Comparison of ENCODE assay signal across 8 cellular contexts in genomic region chr4:183398298-183399129, GRCh38. TPM values are rescaled to one million over a fixed set of nuclear protein-coding genes. Genes with fewer than 3 reads are reported as not detected.
DNase-seq lines count a peak whose midpoint lies in the region; ATAC-seq, FAIRE-seq and TF ChIP-seq lines count a peak whose summit lies in the region.

No MANE protein-coding gene starts in this region.

- no peaks in the 10 kb centered on the region for H3K27me3 ChIP-seq in MM.1S (replicated peaks; ENCODE audit: insufficient read depth, low read length)
- H3K27me3 ChIP-seq in keratinocyte (ENCODE audit: control insufficient read depth, extremely low read depth, insufficient read depth, low read length), result no peaks in the 10 kb centered on the region

- H2AFZ ChIP-seq in MM.1S (ENCODE audit: low read length) (peak overlapping the region; percentile 87), keratinocyte (ENCODE audit: control insufficient read depth, low read length) (peak overlapping the region; percentile 94)

- no peak for DNase-seq in GM12864 (ENCODE audit: low read depth)
- peak; percentile 62 for DNase-seq in HCEC 1CT
- DNase-seq in MM.1S, result peak; percentile 70
- peak; percentile 57 for DNase-seq in activated B cell treated with CpG ODN at 0.5 μM for 24 hours
- peak; percentile 17 to 39 for DNase-seq in central memory CD8-positive, alpha-beta T cell (ENCODE audit: low spot score in 2 of 2)
- DNase-seq in keratinocyte (ENCODE audit: low read depth, low spot score), result no peak
- peak; percentile 62 for DNase-seq in stimulated activated CD4-positive, alpha-beta T cell treated with anti-CD3 and anti-CD28 coated beads, Interleukin-12 subunit alpha, Interleukin-12 subunit beta, amount 100 ng/mL, for 4 hours
- DNase-seq in NCI-H2227 treated with DMSO at 0.1 percent for 48 hours (lab: John Stamatoyannopoulos, UW), result no peak

- no peaks in the 10 kb centered on the region for H3K36me3 ChIP-seq in MM.1S (replicated peaks; ENCODE audit: insufficient read depth, low read length)
- no peaks in the 10 kb centered on the region for H3K36me3 ChIP-seq in keratinocyte (ENCODE audit: control insufficient read depth in 2 of 2, extremely low read depth in 1 of 2, insufficient read depth in 2 of 2, low read length in 2 of 2)

- H3K4me2 ChIP-seq in MM.1S (ENCODE audit: low read depth, low read length) (peak overlapping the region; percentile 99), keratinocyte (ENCODE audit: control insufficient read depth, extremely low read depth, insufficient read depth, low read depth, low read length) (peak overlapping the region; percentile 94)

- dilution Hi-C loops in keratinocyte (cut with MboI; ENCODE audit: extremely low pct_ligation_motif_present, low sequenced_read_pairs), result no loop called here

- TF ChIP-seq CTCF in GM12864 (IDR thresholded peaks at IDR 0.05; ENCODE audit: low read depth, low read length, missing control alignments) (peak; percentile 59), MM.1S (IDR thresholded peaks at IDR 0.05; ENCODE audit: low read length) (peak; percentile 60), activated B cell treated with CpG ODN at 0.5 μM for 24 hours (IDR thresholded peaks at IDR 0.05) (no peak), keratinocyte (optimal IDR thresholded peaks at IDR 0.05 in 1 of 3, IDR thresholded peaks at IDR 0.05 in 1 of 3, conservative IDR thresholded peaks at IDR 0.05 in 1 of 3; ENCODE audit: extremely low read depth in 1 of 3, insufficient read depth in 2 of 3, low read length in 3 of 3) (peak; percentile 53 to 94 (median 81))

- FAIRE-seq in keratinocyte (lab: Jason Lieb, UNC), result peak; percentile 56

- H3K79me2 ChIP-seq in MM.1S (ENCODE audit: low read length), result no peaks in the 10 kb centered on the region
- H3K79me2 ChIP-seq in keratinocyte (ENCODE audit: control insufficient read depth, insufficient read depth, low read length), result no peaks in the 10 kb centered on the region

- peak overlapping the region; percentile 82 for H3K4me3 Mint-ChIP-seq in activated B cell treated with CpG ODN at 0.5 μM for 24 hours
- H3K4me3 Mint-ChIP-seq in central memory CD8-positive, alpha-beta T cell, result peak overlapping the region; percentile 89

- no peaks in the 10 kb centered on the region for H3F3A ChIP-seq in MM.1S (ENCODE audit: insufficient read depth, low read length)

- POLR2A ChIA-PET in activated B cell treated with CpG ODN at 0.5 μM for 24 hours (lab: Charles Lee), result interaction anchor here (1.0 to 2.0 kb wide), 3 partner anchors 9 to 480 kb away, joined by 4 to 13 read pairs (median 4); partner anchors contain the start of gene CDKN2AIP

- H3K27ac ChIP-seq in MM.1S (ENCODE audit: low read length) (no peak overlapping the region), keratinocyte (ENCODE audit: control insufficient read depth, insufficient read depth, low read length) (peak overlapping the region; percentile 45)

- H3K27ac Mint-ChIP-seq in activated B cell treated with CpG ODN at 0.5 μM for 24 hours, result peak overlapping the region; percentile 82
- H3K27ac Mint-ChIP-seq in central memory CD8-positive, alpha-beta T cell (ENCODE audit: low read depth), result peak overlapping the region; percentile 77

- H3K27me3 Mint-ChIP-seq in activated B cell treated with CpG ODN at 0.5 μM for 24 hours, result peaks cover 7% of the 10 kb centered on the region
- peaks cover 23% of the 10 kb centered on the region for H3K27me3 Mint-ChIP-seq in central memory CD8-positive, alpha-beta T cell

- CTCF ChIA-PET in activated B cell treated with CpG ODN at 0.5 μM for 24 hours (lab: Charles Lee), result interaction anchor here (0.6 to 2.5 kb wide), 2 partner anchors 9 to 62 kb away, joined by 3 to 10 read pairs; no protein-coding TSS in a partner anchor

- H3K9me2 ChIP-seq in MM.1S (replicated peaks; ENCODE audit: insufficient read depth, low read length), result no peaks in the 10 kb centered on the region

- H3K36me3 Mint-ChIP-seq in activated B cell treated with CpG ODN at 0.5 μM for 24 hours (ENCODE audit: low read depth), result no peaks in the 10 kb centered on the region
- no peaks in the 10 kb centered on the region for H3K36me3 Mint-ChIP-seq in central memory CD8-positive, alpha-beta T cell (ENCODE audit: insufficient read depth)

- intact Hi-C loops in activated B cell treated with CpG ODN at 0.5 μM for 24 hours (cut with micrococcal nuclease), result loop anchor here (1.0 to 10.0 kb wide), 6 partner anchors 9 to 480 kb away; partner anchors contain the start of genes CDKN2AIP and WWC2

- no peaks in the 10 kb centered on the region for H3K4me1 ChIP-seq in MM.1S (ENCODE audit: low read length)
- H3K4me1 ChIP-seq in keratinocyte (ENCODE audit: control insufficient read depth, extremely low read depth, insufficient read depth, low read length), result peaks cover 10% of the 10 kb centered on the region

- no peaks in the 10 kb centered on the region for H3K9me3 Mint-ChIP-seq in activated B cell treated with CpG ODN at 0.5 μM for 24 hours
- H3K9me3 Mint-ChIP-seq in central memory CD8-positive, alpha-beta T cell, result no peaks in the 10 kb centered on the region

- ATAC-seq in activated B cell treated with CpG ODN at 0.5 μM for 24 hours (ENCODE audit: low read depth), result peak; percentile 89
- ATAC-seq in central memory CD8-positive, alpha-beta T cell (replicated peaks; ENCODE audit: extremely low read depth, poor library complexity, severe bottlenecking), result peak; percentile 85

- H3K9me3 ChIP-seq in MM.1S (replicated peaks; ENCODE audit: insufficient read depth, low read length), result no peaks in the 10 kb centered on the region
- no peaks in the 10 kb centered on the region for H3K9me3 ChIP-seq in keratinocyte (ENCODE audit: control insufficient read depth, low read depth, low read length)

- peak overlapping the region; percentile 40 for H3K4me3 ChIP-seq in GM12864 (ENCODE audit: low read depth, low read length)
- peak overlapping the region; percentile 57 for H3K4me3 ChIP-seq in MM.1S (ENCODE audit: low read length)
- H3K4me3 ChIP-seq in keratinocyte (ENCODE audit: control insufficient read depth in 2 of 3, extremely low read depth in 1 of 3, insufficient read depth in 2 of 3, low read depth in 1 of 3, low read length in 3 of 3), result peak overlapping the region; percentile 26 to 79 (median 73)

- H3K4me1 Mint-ChIP-seq in activated B cell treated with CpG ODN at 0.5 μM for 24 hours, result peaks cover 25% of the 10 kb centered on the region
- H3K4me1 Mint-ChIP-seq in central memory CD8-positive, alpha-beta T cell, result peaks cover 13% of the 10 kb centered on the region

- H3K9me1 ChIP-seq in keratinocyte (ENCODE audit: control insufficient read depth, extremely low read depth, insufficient read depth, low read length), result no peaks in the 10 kb centered on the region

- H4K20me1 ChIP-seq in MM.1S (ENCODE audit: insufficient read depth, low read length), result no peaks in the 10 kb centered on the region
- H4K20me1 ChIP-seq in keratinocyte (ENCODE audit: control insufficient read depth, extremely low read depth, insufficient read depth, low read length), result no peaks in the 10 kb centered on the region

- peak overlapping the region; percentile 59; the same call in 1 of the 2 replicates for H3K9ac ChIP-seq in MM.1S (ENCODE audit: low read length)
- H3K9ac ChIP-seq in keratinocyte (ENCODE audit: control insufficient read depth, extremely low read depth, insufficient read depth, low read length), result peak overlapping the region; percentile 76

RNA-seq across cellular contexts. Expression of gene CDKN2AIP, which starts 45.9 kb away (rescaled TPM):
- 19.9 and 21.8 TPM in 2 replicates for total RNA-seq in activated B cell treated with CpG ODN at 0.5 μM for 24 hours
- 10.3 to 13.6 TPM (median 10.3 TPM) in 3 replicates for polyA plus RNA-seq in keratinocyte
- polyA plus RNA-seq in keratinocyte (2011; ENCODE audit: low read depth), result 14.8 TPM
- 4.7 and 10.2 TPM in 2 replicates for polyA plus RNA-seq in keratinocyte (2011; cell fraction: cytosol; rRNA removed)
- 10.6 and 11.0 TPM in 2 replicates for polyA plus RNA-seq in keratinocyte (2011; cell fraction: nucleus; rRNA removed)
- 8.7 and 14.5 TPM in 2 replicates for polyA plus RNA-seq in keratinocyte (2012; ENCODE audit: low replicate concordance)
- polyA minus RNA-seq in keratinocyte, result 3.6 to 10.2 TPM (median 7.2 TPM) in 3 replicates
- polyA minus RNA-seq in keratinocyte (2011; cell fraction: cytosol; rRNA and poly(A)+ RNA removed), result 6.9 TPM
- polyA minus RNA-seq in keratinocyte (2011; cell fraction: nucleus; rRNA and poly(A)+ RNA removed), result 7.7 and 14.0 TPM in 2 replicates

Comparison
In these comparisons a context has a peak if more than half of its experiments do, and no peak if none do; other contexts are left out.
1. DNase-seq: peak in HCEC 1CT (single experiment), MM.1S (single experiment), activated B cell treated with CpG ODN at 0.5 μM for 24 hours (single experiment), central memory CD8-positive, alpha-beta T cell (2 of 2) and stimulated activated CD4-positive, alpha-beta T cell treated with anti-CD3 and anti-CD28 coated beads, Interleukin-12 subunit alpha, Interleukin-12 subunit beta, amount 100 ng/mL, for 4 hours (single experiment); none in GM12864 (single experiment), keratinocyte (single experiment) and NCI-H2227 treated with DMSO at 0.1 percent for 48 hours (single experiment).
2. Peak in every context shown above with its lines, with median percentiles within 50 percentile points of each other: H3K4me3 ChIP-seq.